19 cellular contexts compared by ENCODE assay signal in the genomic region with DNA sequence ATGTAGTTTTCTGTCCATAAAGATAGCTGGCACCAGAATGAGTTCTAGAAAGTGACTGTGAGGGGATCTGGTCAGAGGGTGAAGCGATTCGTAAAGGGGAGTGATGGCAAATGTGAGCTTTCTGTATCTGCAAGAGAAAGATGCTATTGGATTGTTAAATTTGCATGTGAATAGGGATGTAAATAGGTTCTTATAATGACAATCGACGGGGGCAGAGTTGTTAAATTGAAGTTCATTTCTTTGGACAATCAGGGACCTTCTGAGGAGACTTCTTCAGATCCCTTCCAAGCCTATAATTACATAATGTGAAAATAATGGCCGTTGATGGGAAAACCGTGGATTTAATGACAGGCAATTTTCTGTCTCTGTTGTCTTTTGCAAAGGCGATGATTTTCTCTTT.
"Had no signal": no experiment of that assay in that cellular context is flagged by ENCODE, and none has a peak within 500 bp of the region (broad histone marks: within the 10 kb centered on the region; RNA-seq: fewer than 3 reads in every experiment).

No MANE protein-coding gene starts in this region.

- H3K4me1 ChIP-seq: left ventricle myocardium inferior, sigmoid colon, upper lobe of left lung had no signal

- DNase-seq: activated CD4-positive, alpha-beta T cell treated with anti-CD3 and anti-CD28 coated beads, Interleukin-2, amount 50 U/mL, for 4 hours; activated CD4-positive, CD25-positive, alpha-beta regulatory T cell treated with anti-CD3 and anti-CD28 coated beads, Interleukin-2, amount 50 U/mL, for 72 hours; activated effector memory CD4-positive, alpha-beta T cell treated with anti-CD3 and anti-CD28 coated beads, Interleukin-2, amount 50 U/mL, for 16 hours; activated T-cell treated with anti-CD3 and anti-CD28 coated beads, Interleukin-2, amount 50 U/mL, for 1 hour; amygdala; hippocampal formation; kidney; left ventricle myocardium inferior; sigmoid colon; stimulated activated CD4-positive, alpha-beta T cell treated with anti-CD3 and anti-CD28 coated beads, Interleukin-12 subunit alpha, Interleukin-12 subunit beta, amount 100 ng/mL, for 4 hours; stimulated activated CD8-positive, alpha-beta memory T cell treated with anti-CD3 and anti-CD28 coated beads, Interleukin-4, amount 100 ng/mL, for 48 hours; stimulated activated naive CD8-positive, alpha-beta T cell treated with anti-CD3 and anti-CD28 coated beads, Interleukin-15, Interleukin-2, amounts not matched to agents 100 U/mL and 50 U/mL, for 24 hours; upper lobe of left lung had no signal

- H3K27ac ChIP-seq: left ventricle myocardium inferior, sigmoid colon, upper lobe of left lung had no signal

- H3K9me3 ChIP-seq: left ventricle myocardium inferior, upper lobe of left lung had no signal

- H3K27me3 ChIP-seq: upper lobe of left lung had no signal

- H3K36me3 ChIP-seq: left ventricle myocardium inferior, sigmoid colon, upper lobe of left lung had no signal

- H3K36me3 Mint-ChIP-seq: activated naive CD8-positive, alpha-beta T cell; brain; memory B cell had no signal

- H3K9me3 Mint-ChIP-seq: brain; dendritic cell treated with granulocyte-macrophage colony-stimulating factor and Interleukin-4, amounts not matched to agents 40 ng/mL and 50 ng/mL, for 4 days; memory B cell; nephron; T-helper 2 cell treated with Interferon-gamma antibody and Interleukin-4, amounts not matched to agents 5 μg/mL and 100 μg/mL, for 36 hours had no signal

- H3K4me3 Mint-ChIP-seq: activated naive CD8-positive, alpha-beta T cell; dendritic cell treated with granulocyte-macrophage colony-stimulating factor and Interleukin-4, amounts not matched to agents 40 ng/mL and 50 ng/mL, for 4 days; memory B cell; nephron; T-helper 2 cell treated with Interferon-gamma antibody and Interleukin-4, amounts not matched to agents 5 μg/mL and 100 μg/mL, for 36 hours had no signal

- ATAC-seq: stimulated activated naive CD8-positive, alpha-beta T cell treated with anti-CD3 and anti-CD28 coated beads, Interleukin-15, Interleukin-2, amounts not matched to agents 100 U/mL and 50 U/mL, for 24 hours had no signal

- H3K4me1 Mint-ChIP-seq: nephron had no signal

- H3K27ac Mint-ChIP-seq: activated naive CD8-positive, alpha-beta T cell; dendritic cell treated with granulocyte-macrophage colony-stimulating factor and Interleukin-4, amounts not matched to agents 40 ng/mL and 50 ng/mL, for 4 days; memory B cell; T-helper 2 cell treated with Interferon-gamma antibody and Interleukin-4, amounts not matched to agents 5 μg/mL and 100 μg/mL, for 36 hours had no signal

- H3K4me3 ChIP-seq: left ventricle myocardium inferior, sigmoid colon, upper lobe of left lung had no signal
